Comparison of ENCODE assay signal across 6 cellular contexts in the genomic region with DNA sequence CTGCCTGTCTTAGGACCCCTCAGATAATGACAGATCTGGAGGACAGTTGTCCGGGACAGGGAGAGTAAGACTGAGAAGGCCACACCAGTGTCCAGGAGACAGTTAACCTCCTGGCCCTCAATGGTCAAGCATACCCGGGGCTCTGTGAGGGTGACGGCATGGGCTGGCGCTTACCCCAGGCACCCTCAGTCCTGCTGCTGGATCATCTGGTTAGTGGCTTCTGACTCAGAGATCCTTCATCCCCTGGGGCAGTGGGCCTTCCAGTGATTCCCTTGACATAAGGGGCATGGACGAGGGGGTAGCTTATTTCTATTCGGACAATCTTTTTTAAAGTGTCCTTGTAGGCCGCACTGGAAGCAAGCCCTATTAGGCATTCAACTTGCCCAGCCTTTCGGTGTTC. TPM values are rescaled to one million over a fixed set of nuclear protein-coding genes. Genes with fewer than 3 reads are reported as not detected.
A peak's percentile ranks its signal among the peaks of the same experiment; 100 is the strongest.
DNase-seq lines count a peak whose midpoint lies in the region; ATAC-seq, FAIRE-seq and TF ChIP-seq lines count a peak whose summit lies in the region.
"Not testable (repeated sequence)": the region's sequence is repeated elsewhere in the genome, so short reads cannot be mapped to it uniquely, and the experiment has no call there.

No MANE protein-coding gene starts in this region.

- TF ChIP-seq RAD21 in HepG2 (CRISPR knock-in tag; IDR thresholded peaks at IDR 0.05), result not testable (repeated sequence)

- peak overlapping the region in 1 of 2 experiments; percentile 24 for H3K18ac ChIP-seq in mesenchymal stem cell (ENCODE audit: low read depth in 1 of 2, low read length in 2 of 2)

- FAIRE-seq in HepG2 (lab: Jason Lieb, UNC), result not testable (repeated sequence)

- H2BK12ac ChIP-seq in mesenchymal stem cell (ENCODE audit: low read length in 2 of 2), result not testable (repeated sequence)

- peaks cover 31% of the 10 kb centered on the region for H3K36me3 Mint-ChIP-seq in activated CD4-positive, alpha-beta T cell treated with anti-CD3 and anti-CD28 coated beads, Interleukin-2, amount 10 ng/mL, durations not matched to agents 24 days and 14 days (ENCODE audit: low read depth)

- H3K4me2 ChIP-seq in HepG2 (ENCODE audit: low read depth, low read length); mesenchymal stem cell (ENCODE audit: low read length, poor library complexity, severe bottlenecking): not testable (repeated sequence)

- peaks cover 26% of the 10 kb centered on the region for H3K4me1 Mint-ChIP-seq in activated CD4-positive, alpha-beta T cell treated with anti-CD3 and anti-CD28 coated beads, Interleukin-2, amount 10 ng/mL, durations not matched to agents 24 days and 14 days

- not testable (repeated sequence) for H3K9me3 Mint-ChIP-seq in activated CD4-positive, alpha-beta T cell treated with anti-CD3 and anti-CD28 coated beads, Interleukin-2, amount 10 ng/mL, durations not matched to agents 24 days and 14 days

- H2AK5ac ChIP-seq in mesenchymal stem cell (ENCODE audit: low read length, severe bottlenecking), result not testable (repeated sequence)

- not testable (repeated sequence) for H3K27ac ChIP-seq in HepG2 (ENCODE audit: extremely low read length, insufficient read depth, low read length); mesenchymal stem cell (ENCODE audit: low read length, poor library complexity, severe bottlenecking)

- H3K4me3 Mint-ChIP-seq in activated CD4-positive, alpha-beta T cell treated with anti-CD3 and anti-CD28 coated beads, Interleukin-2, amount 10 ng/mL, durations not matched to agents 24 days and 14 days, result not testable (repeated sequence)

- not testable (repeated sequence) for H3K9ac ChIP-seq in HepG2 (ENCODE audit: insufficient read depth, low read depth, low read length); mesenchymal stem cell (ENCODE audit: low read length)

- H3K27me3 Mint-ChIP-seq in activated CD4-positive, alpha-beta T cell treated with anti-CD3 and anti-CD28 coated beads, Interleukin-2, amount 10 ng/mL, durations not matched to agents 24 days and 14 days, result not testable (repeated sequence)

- not testable (repeated sequence) for TF ChIP-seq EP300 in HepG2 (IDR thresholded peaks at IDR 0.05; ENCODE audit: low read depth in 2 of 2, low read length in 2 of 2); HepG2 (CRISPR knock-in tag; IDR thresholded peaks at IDR 0.05; ENCODE audit: borderline replicate concordance)

- H2BK15ac ChIP-seq in mesenchymal stem cell (ENCODE audit: low read depth, poor library complexity, severe bottlenecking), result not testable (repeated sequence)

- peaks cover 99% of the 10 kb centered on the region for H3K79me2 ChIP-seq in HepG2 (ENCODE audit: insufficient read depth, low read length)

- peak overlapping the region; percentile 38 for H4K8ac ChIP-seq in mesenchymal stem cell (ENCODE audit: low read length)

- H3K9me3 ChIP-seq in HepG2 (ENCODE audit: low read length); mesenchymal stem cell (ENCODE audit: control insufficient read depth, low read length): not testable (repeated sequence)

- not testable (repeated sequence) for TF ChIP-seq CTCF in HepG2 (CRISPR knock-in tag; IDR thresholded peaks at IDR 0.05)

- H3K79me1 ChIP-seq in mesenchymal stem cell (replicated peaks; ENCODE audit: low read length, poor library complexity, severe bottlenecking), result peaks cover 14% of the 10 kb centered on the region

- H3K4me3 ChIP-seq in HepG2 (replicated peaks in 1 of 3; ENCODE audit: insufficient read depth in 1 of 3, low read depth in 2 of 3, low read length in 3 of 3); mesenchymal stem cell (ENCODE audit: insufficient read depth in 1 of 2, low read depth in 1 of 2, low read length in 2 of 2): not testable (repeated sequence)

- POLR2A ChIA-PET in HepG2 (lab: Yijun Ruan, JAX), result not testable (repeated sequence)

- H3K4ac ChIP-seq in mesenchymal stem cell (ENCODE audit: low read depth in 1 of 2, low read length in 2 of 2), result not testable (repeated sequence)

- not testable (repeated sequence) for H3K14ac ChIP-seq in mesenchymal stem cell (ENCODE audit: low read length in 2 of 2)

- in situ Hi-C loops in HepG2 (cut with HindIII; ENCODE audit: extremely low pct_ligation_motif_present, low pct_unique_long_range_greater_than_20kb), result not testable (repeated sequence)

- H3K27me3 ChIP-seq in HepG2 (ENCODE audit: control insufficient read depth in 1 of 2, insufficient read depth in 2 of 2, low read length in 2 of 2); mesenchymal stem cell (ENCODE audit: control insufficient read depth in 1 of 2, insufficient read depth in 1 of 2, low read length in 2 of 2): not testable (repeated sequence)

- H2BK5ac ChIP-seq in mesenchymal stem cell (ENCODE audit: low read depth, low read length, poor library complexity, severe bottlenecking), result not testable (repeated sequence)

- H3K27ac Mint-ChIP-seq in activated CD4-positive, alpha-beta T cell treated with anti-CD3 and anti-CD28 coated beads, Interleukin-2, amount 10 ng/mL, durations not matched to agents 24 days and 14 days, result not testable (repeated sequence)

- peak; percentile 29 for DNase-seq in EL
- DNase-seq in M059J (ENCODE audit: low read depth), result peak; percentile 83
- DNase-seq in RPMI7951 (ENCODE audit: low read depth), result peak; percentile 89
- DNase-seq in activated CD4-positive, alpha-beta T cell treated with anti-CD3 and anti-CD28 coated beads, Interleukin-2, amount 10 ng/mL, durations not matched to agents 24 days and 14 days, result peak; percentile 15
- not testable (repeated sequence) for DNase-seq in HepG2 (ENCODE audit: low spot score); mesenchymal stem cell

- H4K20me1 ChIP-seq in HepG2 (ENCODE audit: insufficient read depth, low read length), result peaks cover 40% of the 10 kb centered on the region

- WGBS in HepG2 (ENCODE audit: low lambda C conversion rate), result 97% methylated on average over 8 of the region's 8 CpGs
- WGBS in mesenchymal stem cell, result 98% methylated on average over 8 of the region's 8 CpGs

- not testable (repeated sequence) for H4K91ac ChIP-seq in mesenchymal stem cell (ENCODE audit: low read length)

- H2BK120ac ChIP-seq in mesenchymal stem cell (ENCODE audit: low read depth, low read length), result not testable (repeated sequence)

- not testable (repeated sequence) for TF ChIP-seq POLR2A in HepG2 (IDR thresholded peaks at IDR 0.05; ENCODE audit: insufficient read depth in 1 of 2, low read depth in 2 of 2, low read length in 2 of 2)

- intact Hi-C loops in activated CD4-positive, alpha-beta T cell treated with anti-CD3 and anti-CD28 coated beads, Interleukin-2, amount 10 ng/mL, durations not matched to agents 24 days and 14 days (cut with micrococcal nuclease); HepG2 (cut with micrococcal nuclease; ENCODE audit: unreplicated experiment): not testable (repeated sequence)

- CTCF ChIA-PET in HepG2 (lab: Yijun Ruan, JAX; ENCODE audit: low intra/inter-chr PET ratio, low total read pairs), result interaction anchor here (0.7 kb wide), 1 partner anchor 75 kb away, joined by 3 read pairs; no protein-coding TSS in a partner anchor

- H3K23ac ChIP-seq in mesenchymal stem cell (ENCODE audit: low read length in 2 of 2), result not testable (repeated sequence)

- H2AFZ ChIP-seq in HepG2 (ENCODE audit: low read length); mesenchymal stem cell (ENCODE audit: low read depth, low read length): not testable (repeated sequence)

- BruUV-seq in HepG2 (replicated peaks; lab: Mats Ljungman, UMichigan), result not testable (repeated sequence)

- not testable (repeated sequence) for H3K36me3 ChIP-seq in HepG2 (replicated peaks in 1 of 2; ENCODE audit: control insufficient read depth in 1 of 2, insufficient read depth in 2 of 2, low read length in 2 of 2); mesenchymal stem cell (ENCODE audit: control insufficient read depth in 1 of 2, insufficient read depth in 2 of 2, low read depth in 1 of 2, low read length in 2 of 2)

- H3K4me1 ChIP-seq in HepG2 (ENCODE audit: insufficient read depth, low read length), result peaks cover 78% of the 10 kb centered on the region
- not testable (repeated sequence) for H3K4me1 ChIP-seq in mesenchymal stem cell (ENCODE audit: control insufficient read depth, insufficient read depth, low read depth, low read length)

- ATAC-seq in HepG2, result not testable (repeated sequence)

RNA-seq across cellular contexts. Expression of a gene that starts 18.1 kb away (rescaled TPM):
- 32.2 and 46.7 TPM in 2 replicates for total RNA-seq in M059J (2014; rRNA removed; shearing (Covaris generic))
- total RNA-seq in RPMI7951 (2014; rRNA removed; shearing (Covaris generic)), result 41.2 and 43.7 TPM in 2 replicates
- total RNA-seq in activated CD4-positive, alpha-beta T cell treated with anti-CD3 and anti-CD28 coated beads, Interleukin-2, amount 10 ng/mL, durations not matched to agents 24 days and 14 days, result 74.0 and 76.7 TPM in 2 replicates
- 99.0 and 159 TPM in 2 replicates for total RNA-seq in HepG2 (2016; rRNA removed; fragmentation: Illumina TruSeq; extraction: Trizol)
- 13.8 and 16.6 TPM in 2 replicates for total RNA-seq in HepG2 (2016; cell fraction: cytosol; rRNA removed; fragmentation: Illumina TruSeq; extraction: Trizol; ENCODE audit: low read depth)
- total RNA-seq in HepG2 (2016; cell fraction: insoluble cytoplasmic fraction; rRNA removed; fragmentation: Illumina TruSeq; extraction: Trizol), result 107 and 167 TPM in 2 replicates
- 27.7 and 34.8 TPM in 2 replicates for total RNA-seq in HepG2 (2016; cell fraction: membrane; rRNA removed; fragmentation: Illumina TruSeq; extraction: Trizol)
- total RNA-seq in HepG2 (2016; cell fraction: nucleus; rRNA removed; fragmentation: Illumina TruSeq; extraction: Trizol), result 78.6 and 83.3 TPM in 2 replicates
- 33.0 and 39.4 TPM in 2 replicates for polyA plus RNA-seq in HepG2 (2011; rRNA removed)
- polyA plus RNA-seq in HepG2 (2011; cell fraction: cytosol; rRNA removed), result 12.4 and 18.2 TPM in 2 replicates
- 33.3 and 39.4 TPM in 2 replicates for polyA plus RNA-seq in HepG2 (2011; cell fraction: nucleus; rRNA removed)
- 60.7 and 80.2 TPM in 2 replicates for polyA plus RNA-seq in HepG2 (2012)
- polyA plus RNA-seq in HepG2 (2016; cell fraction: cytosol; fragmentation: Illumina TruSeq; extraction: Trizol; ENCODE audit: low read depth), result 5.1 and 5.9 TPM in 2 replicates
- 103 and 105 TPM in 2 replicates for polyA plus RNA-seq in HepG2 (2016; cell fraction: insoluble cytoplasmic fraction; fragmentation: Illumina TruSeq; extraction: Trizol; ENCODE audit: low read depth)
- polyA plus RNA-seq in HepG2 (2016; cell fraction: membrane; fragmentation: Illumina TruSeq; extraction: Trizol; ENCODE audit: low read depth), result 12.6 and 14.4 TPM in 2 replicates
- 46.9 and 49.0 TPM in 2 replicates for polyA plus RNA-seq in HepG2 (2016; cell fraction: nucleus; fragmentation: Illumina TruSeq; extraction: Trizol; ENCODE audit: insufficient read depth, low read depth)
- 9.0 and 17.9 TPM in 2 replicates for polyA minus RNA-seq in HepG2 (2011; rRNA and poly(A)+ RNA removed; ENCODE audit: low replicate concordance)
- polyA minus RNA-seq in HepG2 (2011; cell fraction: cytosol; rRNA and poly(A)+ RNA removed), result 50.4 and 57.0 TPM in 2 replicates
- 169 and 218 TPM in 2 replicates for polyA minus RNA-seq in HepG2 (2011; cell fraction: nucleus; rRNA and poly(A)+ RNA removed)
- 24.4 TPM for polyA plus RNA-seq in mesenchymal stem cell (2013, experiment 1 of 2)
- polyA plus RNA-seq in mesenchymal stem cell (2013, experiment 2 of 2), result 23.3 TPM
